1 cellular context compared by ENCODE assay signal in the genomic region with DNA sequence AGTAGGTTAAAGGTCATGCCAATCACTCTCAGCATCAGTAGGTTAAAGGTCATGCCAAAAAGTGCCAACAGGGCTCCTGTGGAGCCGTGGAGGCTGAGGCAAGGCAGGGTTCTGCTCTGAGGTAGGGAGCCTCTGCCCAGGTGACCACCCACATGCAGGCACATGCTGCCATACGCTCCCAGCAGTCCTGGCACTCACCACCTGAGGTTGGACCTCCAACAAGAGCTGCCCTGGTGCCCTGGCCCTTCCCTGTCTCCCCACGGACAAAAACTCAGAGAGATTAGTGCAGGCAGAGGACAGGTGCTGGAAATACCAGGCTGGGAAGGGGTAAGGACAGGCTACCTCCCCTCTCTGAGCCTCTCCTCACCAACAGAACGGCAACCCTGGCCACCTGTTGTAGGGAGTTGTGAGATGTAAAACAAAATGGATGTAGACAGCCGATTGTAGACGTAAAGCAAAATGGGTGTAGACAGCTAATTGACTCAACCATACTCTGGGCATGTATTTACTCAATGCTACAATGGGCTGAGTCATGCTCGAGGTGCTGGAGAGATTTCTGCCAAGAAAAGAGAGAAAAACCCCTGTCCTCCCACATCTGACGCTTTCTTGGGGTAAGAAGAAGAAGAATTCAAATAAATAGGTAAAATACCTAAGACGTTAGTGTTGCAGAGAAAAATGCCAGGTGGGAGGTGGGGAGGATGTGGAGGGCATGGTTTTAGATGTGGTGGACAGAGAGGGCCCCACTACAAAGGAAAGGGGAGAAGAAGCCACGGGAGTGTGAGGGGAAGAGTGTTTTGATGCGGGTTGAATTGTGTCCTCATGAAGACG.
TF ChIP-seq lines count a peak whose summit lies in the region.

No MANE protein-coding gene starts in this region.

TF ChIP-seq in A549, 52 proteins besides CTCF, POLR2A, EP300 and RAD21 (continued from another document):
- TF ChIP-seq, protein P1, sequence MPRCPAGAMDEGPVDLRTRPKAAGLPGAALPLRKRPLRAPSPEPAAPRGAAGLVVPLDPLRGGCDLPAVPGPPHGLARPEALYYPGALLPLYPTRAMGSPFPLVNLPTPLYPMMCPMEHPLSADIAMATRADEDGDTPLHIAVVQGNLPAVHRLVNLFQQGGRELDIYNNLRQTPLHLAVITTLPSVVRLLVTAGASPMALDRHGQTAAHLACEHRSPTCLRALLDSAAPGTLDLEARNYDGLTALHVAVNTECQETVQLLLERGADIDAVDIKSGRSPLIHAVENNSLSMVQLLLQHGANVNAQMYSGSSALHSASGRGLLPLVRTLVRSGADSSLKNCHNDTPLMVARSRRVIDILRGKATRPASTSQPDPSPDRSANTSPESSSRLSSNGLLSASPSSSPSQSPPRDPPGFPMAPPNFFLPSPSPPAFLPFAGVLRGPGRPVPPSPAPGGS (IDR thresholded peaks at IDR 0.05): 0 out of 3 replicates have a peak, but pooled peaks have one; percentile 27
- TF ChIP-seq NPAS2 (CRISPR knock-in tag; IDR thresholded peaks at IDR 0.05; ENCODE audit: borderline replicate concordance) (no peak), HDAC2 (IDR thresholded peaks at IDR 0.05) (no peak), TP53 (CRISPR knock-in tag; IDR thresholded peaks at IDR 0.05) (no peak), HEYL (CRISPR knock-in tag; IDR thresholded peaks at IDR 0.05) (no peak), NR3C1 (IDR thresholded peaks at IDR 0.05) (no peak), RFX5 (IDR thresholded peaks at IDR 0.05) (no peak), PHF8 (IDR thresholded peaks at IDR 0.05; ENCODE audit: borderline replicate concordance, low read depth) (no peak), MAFK (IDR thresholded peaks at IDR 0.05; ENCODE audit: partially characterized antibody) (peak; percentile 92), ZC3H11A (IDR thresholded peaks at IDR 0.05) (no peak), CBX8 (IDR thresholded peaks at IDR 0.05) (no peak), KDM1A (IDR thresholded peaks at IDR 0.05; ENCODE audit: low read depth) (no peak), RNF2 (IDR thresholded peaks at IDR 0.05; ENCODE audit: borderline replicate concordance, low read depth) (no peak), CHD4 (IDR thresholded peaks at IDR 0.05; ENCODE audit: borderline replicate concordance) (no peak), EHMT2 (IDR thresholded peaks at IDR 0.05; ENCODE audit: low read depth) (no peak), ZSCAN20 (CRISPR knock-in tag; IDR thresholded peaks at IDR 0.05) (peak; percentile 75), ZFP36 (IDR thresholded peaks at IDR 0.05; ENCODE audit: borderline replicate concordance, partially characterized antibody) (no peak), FOSL2 (IDR thresholded peaks at IDR 0.05) (peak; percentile 77), FOSL2 (CRISPR knock-in tag; IDR thresholded peaks at IDR 0.05) (peak; percentile 82), GATA3 (IDR thresholded peaks at IDR 0.05; ENCODE audit: borderline replicate concordance) (peak; percentile 75; the same call in 1 of the 2 replicates), KDM5A (IDR thresholded peaks at IDR 0.05) (no peak), CBX2 (IDR thresholded peaks at IDR 0.05; ENCODE audit: borderline replicate concordance, low read depth) (no peak), HOXB13 (CRISPR knock-in tag; IDR thresholded peaks at IDR 0.05; ENCODE audit: low read depth) (peak; percentile 72; the same call in 1 of the 2 replicates), POLR2AphosphoS2 (conservative IDR thresholded peaks at IDR 0.05; ENCODE audit: low read length) (no peak), TFCP2L1 (CRISPR knock-in tag; IDR thresholded peaks at IDR 0.05) (no peak), RCOR1 (IDR thresholded peaks at IDR 0.05; ENCODE audit: low read depth, low read length) (no peak), MAZ (IDR thresholded peaks at IDR 0.05; ENCODE audit: borderline replicate concordance, low read depth, low read length) (no peak), HOXB5 (CRISPR knock-in tag; IDR thresholded peaks at IDR 0.05) (peak; percentile 69), ZNF302 (CRISPR knock-in tag; IDR thresholded peaks at IDR 0.05) (no peak; the same call in 1 of the 2 replicates), RARB (CRISPR knock-in tag; IDR thresholded peaks at IDR 0.05) (no peak), BHLHE40 (IDR thresholded peaks at IDR 0.05; ENCODE audit: low read depth, low read length) (no peak), FOXS1 (CRISPR knock-in tag; IDR thresholded peaks at IDR 0.05) (peak; percentile 79; the same call in 1 of the 2 replicates), SREBF2 (IDR thresholded peaks at IDR 0.05) (no peak)
- TF ChIP-seq, protein P2, sequence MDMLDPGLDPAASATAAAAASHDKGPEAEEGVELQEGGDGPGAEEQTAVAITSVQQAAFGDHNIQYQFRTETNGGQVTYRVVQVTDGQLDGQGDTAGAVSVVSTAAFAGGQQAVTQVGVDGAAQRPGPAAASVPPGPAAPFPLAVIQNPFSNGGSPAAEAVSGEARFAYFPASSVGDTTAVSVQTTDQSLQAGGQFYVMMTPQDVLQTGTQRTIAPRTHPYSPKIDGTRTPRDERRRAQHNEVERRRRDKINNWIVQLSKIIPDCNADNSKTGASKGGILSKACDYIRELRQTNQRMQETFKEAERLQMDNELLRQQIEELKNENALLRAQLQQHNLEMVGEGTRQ (IDR thresholded peaks at IDR 0.05): no peak
- TF ChIP-seq, protein P3, sequence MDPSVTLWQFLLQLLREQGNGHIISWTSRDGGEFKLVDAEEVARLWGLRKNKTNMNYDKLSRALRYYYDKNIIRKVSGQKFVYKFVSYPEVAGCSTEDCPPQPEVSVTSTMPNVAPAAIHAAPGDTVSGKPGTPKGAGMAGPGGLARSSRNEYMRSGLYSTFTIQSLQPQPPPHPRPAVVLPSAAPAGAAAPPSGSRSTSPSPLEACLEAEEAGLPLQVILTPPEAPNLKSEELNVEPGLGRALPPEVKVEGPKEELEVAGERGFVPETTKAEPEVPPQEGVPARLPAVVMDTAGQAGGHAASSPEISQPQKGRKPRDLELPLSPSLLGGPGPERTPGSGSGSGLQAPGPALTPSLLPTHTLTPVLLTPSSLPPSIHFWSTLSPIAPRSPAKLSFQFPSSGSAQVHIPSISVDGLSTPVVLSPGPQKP (IDR thresholded peaks at IDR 0.05; ENCODE audit: low read depth, low read length): no peak
- TF ChIP-seq, protein P4, sequence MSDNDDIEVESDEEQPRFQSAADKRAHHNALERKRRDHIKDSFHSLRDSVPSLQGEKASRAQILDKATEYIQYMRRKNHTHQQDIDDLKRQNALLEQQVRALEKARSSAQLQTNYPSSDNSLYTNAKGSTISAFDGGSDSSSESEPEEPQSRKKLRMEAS (IDR thresholded peaks at IDR 0.05): peak; percentile 71; the same call in 1 of the 2 replicates
- TF ChIP-seq, protein P5, sequence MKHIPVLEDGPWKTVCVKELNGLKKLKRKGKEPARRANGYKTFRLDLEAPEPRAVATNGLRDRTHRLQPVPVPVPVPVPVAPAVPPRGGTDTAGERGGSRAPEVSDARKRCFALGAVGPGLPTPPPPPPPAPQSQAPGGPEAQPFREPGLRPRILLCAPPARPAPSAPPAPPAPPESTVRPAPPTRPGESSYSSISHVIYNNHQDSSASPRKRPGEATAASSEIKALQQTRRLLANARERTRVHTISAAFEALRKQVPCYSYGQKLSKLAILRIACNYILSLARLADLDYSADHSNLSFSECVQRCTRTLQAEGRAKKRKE (CRISPR knock-in tag; IDR thresholded peaks at IDR 0.05; ENCODE audit: low read depth): peak; percentile 61
- TF ChIP-seq, protein P6, sequence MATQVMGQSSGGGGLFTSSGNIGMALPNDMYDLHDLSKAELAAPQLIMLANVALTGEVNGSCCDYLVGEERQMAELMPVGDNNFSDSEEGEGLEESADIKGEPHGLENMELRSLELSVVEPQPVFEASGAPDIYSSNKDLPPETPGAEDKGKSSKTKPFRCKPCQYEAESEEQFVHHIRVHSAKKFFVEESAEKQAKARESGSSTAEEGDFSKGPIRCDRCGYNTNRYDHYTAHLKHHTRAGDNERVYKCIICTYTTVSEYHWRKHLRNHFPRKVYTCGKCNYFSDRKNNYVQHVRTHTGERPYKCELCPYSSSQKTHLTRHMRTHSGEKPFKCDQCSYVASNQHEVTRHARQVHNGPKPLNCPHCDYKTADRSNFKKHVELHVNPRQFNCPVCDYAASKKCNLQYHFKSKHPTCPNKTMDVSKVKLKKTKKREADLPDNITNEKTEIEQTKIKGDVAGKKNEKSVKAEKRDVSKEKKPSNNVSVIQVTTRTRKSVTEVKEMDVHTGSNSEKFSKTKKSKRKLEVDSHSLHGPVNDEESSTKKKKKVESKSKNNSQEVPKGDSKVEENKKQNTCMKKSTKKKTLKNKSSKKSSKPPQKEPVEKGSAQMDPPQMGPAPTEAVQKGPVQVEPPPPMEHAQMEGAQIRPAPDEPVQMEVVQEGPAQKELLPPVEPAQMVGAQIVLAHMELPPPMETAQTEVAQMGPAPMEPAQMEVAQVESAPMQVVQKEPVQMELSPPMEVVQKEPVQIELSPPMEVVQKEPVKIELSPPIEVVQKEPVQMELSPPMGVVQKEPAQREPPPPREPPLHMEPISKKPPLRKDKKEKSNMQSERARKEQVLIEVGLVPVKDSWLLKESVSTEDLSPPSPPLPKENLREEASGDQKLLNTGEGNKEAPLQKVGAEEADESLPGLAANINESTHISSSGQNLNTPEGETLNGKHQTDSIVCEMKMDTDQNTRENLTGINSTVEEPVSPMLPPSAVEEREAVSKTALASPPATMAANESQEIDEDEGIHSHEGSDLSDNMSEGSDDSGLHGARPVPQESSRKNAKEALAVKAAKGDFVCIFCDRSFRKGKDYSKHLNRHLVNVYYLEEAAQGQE (IDR thresholded peaks at IDR 0.05): no peak
- TF ChIP-seq, protein P7, sequence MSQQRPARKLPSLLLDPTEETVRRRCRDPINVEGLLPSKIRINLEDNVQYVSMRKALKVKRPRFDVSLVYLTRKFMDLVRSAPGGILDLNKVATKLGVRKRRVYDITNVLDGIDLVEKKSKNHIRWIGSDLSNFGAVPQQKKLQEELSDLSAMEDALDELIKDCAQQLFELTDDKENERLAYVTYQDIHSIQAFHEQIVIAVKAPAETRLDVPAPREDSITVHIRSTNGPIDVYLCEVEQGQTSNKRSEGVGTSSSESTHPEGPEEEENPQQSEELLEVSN (IDR thresholded peaks at IDR 0.05; ENCODE audit: borderline replicate concordance, low read depth): no peak
- TF ChIP-seq, protein P8, sequence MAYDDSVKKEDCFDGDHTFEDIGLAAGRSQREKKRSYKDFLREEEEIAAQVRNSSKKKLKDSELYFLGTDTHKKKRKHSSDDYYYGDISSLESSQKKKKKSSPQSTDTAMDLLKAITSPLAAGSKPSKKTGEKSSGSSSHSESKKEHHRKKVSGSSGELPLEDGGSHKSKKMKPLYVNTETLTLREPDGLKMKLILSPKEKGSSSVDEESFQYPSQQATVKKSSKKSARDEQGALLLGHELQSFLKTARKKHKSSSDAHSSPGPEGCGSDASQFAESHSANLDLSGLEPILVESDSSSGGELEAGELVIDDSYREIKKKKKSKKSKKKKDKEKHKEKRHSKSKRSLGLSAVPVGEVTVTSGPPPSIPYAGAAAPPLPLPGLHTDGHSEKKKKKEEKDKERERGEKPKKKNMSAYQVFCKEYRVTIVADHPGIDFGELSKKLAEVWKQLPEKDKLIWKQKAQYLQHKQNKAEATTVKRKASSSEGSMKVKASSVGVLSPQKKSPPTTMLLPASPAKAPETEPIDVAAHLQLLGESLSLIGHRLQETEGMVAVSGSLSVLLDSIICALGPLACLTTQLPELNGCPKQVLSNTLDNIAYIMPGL (CRISPR knock-in tag; IDR thresholded peaks at IDR 0.05; ENCODE audit: borderline replicate concordance): no peak
- TF ChIP-seq, protein P9, sequence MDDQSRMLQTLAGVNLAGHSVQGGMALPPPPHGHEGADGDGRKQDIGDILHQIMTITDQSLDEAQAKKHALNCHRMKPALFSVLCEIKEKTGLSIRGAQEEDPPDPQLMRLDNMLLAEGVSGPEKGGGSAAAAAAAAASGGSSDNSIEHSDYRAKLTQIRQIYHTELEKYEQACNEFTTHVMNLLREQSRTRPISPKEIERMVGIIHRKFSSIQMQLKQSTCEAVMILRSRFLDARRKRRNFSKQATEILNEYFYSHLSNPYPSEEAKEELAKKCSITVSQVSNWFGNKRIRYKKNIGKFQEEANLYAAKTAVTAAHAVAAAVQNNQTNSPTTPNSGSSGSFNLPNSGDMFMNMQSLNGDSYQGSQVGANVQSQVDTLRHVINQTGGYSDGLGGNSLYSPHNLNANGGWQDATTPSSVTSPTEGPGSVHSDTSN (IDR thresholded peaks at IDR 0.05): no peak
